Comparison of ENCODE assay signal across 10 cellular contexts in genomic region chr7:108109216-108109908, GRCh38. TPM values are rescaled to one million over a fixed set of nuclear protein-coding genes. Genes with fewer than 3 reads are reported as not detected.
DNase-seq lines count a peak whose midpoint lies in the region; ATAC-seq, FAIRE-seq and TF ChIP-seq lines count a peak whose summit lies in the region.
"Had no signal": no experiment of that assay in that cellular context is flagged by ENCODE, and none has a peak within 500 bp of the region (broad histone marks: within the 10 kb centered on the region; RNA-seq: fewer than 3 reads in every experiment).

No MANE protein-coding gene starts in this region.

- peak in 1 of 2 experiments; percentile 66; a peak in 3 of 4 replicates for TF ChIP-seq RAD21 in K562 (CRISPR knock-in tag; conservative IDR thresholded peaks at IDR 0.05 in 1 of 2, IDR thresholded peaks at IDR 0.05 in 1 of 2)

- H3K9ac ChIP-seq in K562 (ENCODE audit: insufficient read depth in 1 of 2, low read depth in 2 of 2, low read length in 2 of 2), result no peak overlapping the region

- peaks cover 4 to 5% of the 10 kb centered on the region in 2 experiments for H3K4me1 ChIP-seq in K562 (replicated peaks in 1 of 2; ENCODE audit: control insufficient read depth in 2 of 2, insufficient read depth in 2 of 2, low read length in 2 of 2)
- no peaks in the 10 kb centered on the region for H3K4me1 ChIP-seq in suprapubic skin

- no peaks in the 10 kb centered on the region for H3K9me1 ChIP-seq in K562 (ENCODE audit: control insufficient read depth, insufficient read depth, low read length)

- H3K36me3 ChIP-seq in K562 (ENCODE audit: control insufficient read depth, insufficient read depth, low read length), result no peaks in the 10 kb centered on the region
- H3K36me3 ChIP-seq in suprapubic skin, result peaks cover 2% of the 10 kb centered on the region
- H3K36me3 ChIP-seq in H7 (replicated peaks; ENCODE audit: control insufficient read depth, insufficient read depth, low read length), result no peaks in the 10 kb centered on the region

- no peaks in the 10 kb centered on the region for H3K9me3 ChIP-seq in K562 (replicated peaks; ENCODE audit: control insufficient read depth, insufficient read depth, low read depth, low read length)
- H3K9me3 ChIP-seq in suprapubic skin, result no peaks in the 10 kb centered on the region

- H3K27me3 ChIP-seq in K562 (ENCODE audit: control insufficient read depth in 2 of 2, insufficient read depth in 2 of 2, low read length in 2 of 2), result no peaks in the 10 kb centered on the region
- H3K27me3 ChIP-seq in suprapubic skin, result no peaks in the 10 kb centered on the region
- no peaks in the 10 kb centered on the region for H3K27me3 ChIP-seq in H7 (ENCODE audit: control insufficient read depth, insufficient read depth, low read length)

- CTCF ChIA-PET in K562 (lab: Yijun Ruan, JAX; ENCODE audit: low intra/inter-chr PET ratio), result interaction anchor here (0.9 kb wide), 1 partner anchor 37 kb away, joined by 9 read pairs; no protein-coding TSS in a partner anchor

- H3K4me2 ChIP-seq in K562 (ENCODE audit: insufficient read depth, low read length), result no peak overlapping the region

- H3K79me2 ChIP-seq in K562 (ENCODE audit: control insufficient read depth, insufficient read depth, low read length), result no peaks in the 10 kb centered on the region

- peak; percentile 58 for FAIRE-seq in D721Med (lab: Jason Lieb, UNC)
- FAIRE-seq in K562 (lab: Jason Lieb, UNC), result peak; percentile 74

- H3K4me1 Mint-ChIP-seq in naive B cell, result no peaks in the 10 kb centered on the region
- H3K4me1 Mint-ChIP-seq: IgD-negative memory B cell had no signal

- H2AFZ ChIP-seq in K562 (ENCODE audit: low read depth, low read length), result peak overlapping the region; percentile 2; the same call in 1 of the 2 replicates

- intact Hi-C loops in K562 (cut with micrococcal nuclease), result loop anchor here (1.0 kb wide), 1 partner anchor 37 kb away; no protein-coding TSS in a partner anchor

- ATAC-seq in GM18868 (IDR thresholded peaks at IDR 0.05; ENCODE audit: unreplicated experiment) (peak; percentile 71), K562 (peak; percentile 61), naive B cell (ENCODE audit: low read depth in 2 of 2) (peak in 1 of 2 donors; percentile 58)

- POLR2A ChIA-PET in K562 (lab: Yijun Ruan, JAX), result interaction anchor here (0.6 to 0.7 kb wide), 2 partner anchors 80 to 412 kb away, joined by 3 read pairs; no protein-coding TSS in a partner anchor

- peaks cover 0 to 1% (median 0%) of the 10 kb centered on the region in 7 donors for H3K9me3 Mint-ChIP-seq in naive B cell
- H3K9me3 Mint-ChIP-seq: IgD-negative memory B cell; stimulated activated naive CD8-positive, alpha-beta T cell treated with anti-CD3 and anti-CD28 coated beads, Interleukin-15, Interleukin-2, amounts not matched to agents 100 ng/mL and 50 ng/mL, for 24 hours had no signal

- no peak overlapping the region for H3K4me3 Mint-ChIP-seq in naive B cell
- H3K4me3 Mint-ChIP-seq: IgD-negative memory B cell; stimulated activated naive CD8-positive, alpha-beta T cell treated with anti-CD3 and anti-CD28 coated beads, Interleukin-15, Interleukin-2, amounts not matched to agents 100 ng/mL and 50 ng/mL, for 24 hours had no signal

- BruUV-seq in K562 (replicated peaks; lab: Mats Ljungman, UMichigan), result no TSS peak

- H3K27ac ChIP-seq in K562 (ENCODE audit: extremely low read depth, low read depth, low read length), result no peak overlapping the region
- no peak overlapping the region for H3K27ac ChIP-seq in suprapubic skin

- H3K36me3 Mint-ChIP-seq in naive B cell, result no peaks in the 10 kb centered on the region
- H3K36me3 Mint-ChIP-seq: IgD-negative memory B cell had no signal

- in situ Hi-C loops in K562 (cut with MboI), result no loop called here

- DNase-seq in D721Med (ENCODE audit: insufficient read length, low spot score) (no peak), NAMALWA (ENCODE audit: low spot score) (peak; percentile 59), K562 (ENCODE audit: extremely low read depth in 1 of 4, low spot score in 3 of 4) (no peak), naive B cell (peak; percentile 6), suprapubic skin (ENCODE audit: low spot score in 2 of 2) (no peak), H7 (no peak)
- DNase-seq in stimulated activated CD4-positive, alpha-beta T cell treated with anti-CD3 and anti-CD28 coated beads, Interleukin-12 subunit alpha, Interleukin-12 subunit beta, amount 100 ng/mL, for 4 hours, result no peak

- H3K4me3 ChIP-seq in K562, result no peak overlapping the region
- H3K4me3 ChIP-seq in suprapubic skin, result no peak overlapping the region
- H3K4me3 ChIP-seq in H7 (ENCODE audit: insufficient read depth, low read depth, low read length), result no peak overlapping the region

- TF ChIP-seq CTCF in D721Med (IDR thresholded peaks at IDR 0.05; ENCODE audit: insufficient read depth, missing control alignments) (peak; percentile 59), K562 (IDR thresholded peaks at IDR 0.05 in 2 of 3, conservative IDR thresholded peaks at IDR 0.05 in 1 of 3; ENCODE audit: insufficient read depth in 2 of 3, low read depth in 1 of 3, low read length in 3 of 3) (peak; percentile 63 to 81 (median 65)), suprapubic skin (IDR thresholded peaks at IDR 0.05) (no peak)

- TF ChIP-seq POLR2A in K562 (conservative IDR thresholded peaks at IDR 0.05) (no peak), suprapubic skin (IDR thresholded peaks at IDR 0.05) (no peak)

- H3K27ac Mint-ChIP-seq in naive B cell, result peak overlapping the region in 1 of 6 donors; percentile 85
- H3K27ac Mint-ChIP-seq: IgD-negative memory B cell; stimulated activated naive CD8-positive, alpha-beta T cell treated with anti-CD3 and anti-CD28 coated beads, Interleukin-15, Interleukin-2, amounts not matched to agents 100 ng/mL and 50 ng/mL, for 24 hours had no signal

- WGBS in K562 (ENCODE audit: insufficient coverage, low coverage, missing lambda C conversion rate), result 37% methylated on average over 2 of the region's 2 CpGs
- WGBS in suprapubic skin, result 75% methylated on average over 2 of the region's 2 CpGs

- no peak for TF ChIP-seq EP300 in K562 (IDR thresholded peaks at IDR 0.05; ENCODE audit: low read length)
- TF ChIP-seq EP300 in suprapubic skin (IDR thresholded peaks at IDR 0.05), result no peak

- H3K27me3 Mint-ChIP-seq in naive B cell, result peaks cover 0 to 4% (median 0%) of the 10 kb centered on the region in 3 donors
- H3K27me3 Mint-ChIP-seq: stimulated activated naive CD8-positive, alpha-beta T cell treated with anti-CD3 and anti-CD28 coated beads, Interleukin-15, Interleukin-2, amounts not matched to agents 100 ng/mL and 50 ng/mL, for 24 hours had no signal

- H4K20me1 ChIP-seq in K562 (replicated peaks; ENCODE audit: control insufficient read depth, insufficient read depth, low read length), result no peaks in the 10 kb centered on the region

TF ChIP-seq in K562, 482 proteins besides CTCF, POLR2A, EP300 and RAD21:
- no peak for TF ChIP-seq YBX1 (IDR thresholded peaks at IDR 0.05)
- TF ChIP-seq LEF1 (IDR thresholded peaks at IDR 0.05), result peak; percentile 47; the same call in 1 of the 2 replicates
- TF ChIP-seq MBD1 (CRISPR knock-in tag; IDR thresholded peaks at IDR 0.05), result no peak
- 0 out of 4 replicates have a peak, but pooled peaks of 1 of the 2 experiments have one; percentile 61 for TF ChIP-seq MLX (CRISPR knock-in tag; conservative IDR thresholded peaks at IDR 0.05)
- 0 out of 2 replicates have a peak, but pooled peaks have one; percentile 61 for TF ChIP-seq TCF7 (IDR thresholded peaks at IDR 0.05; ENCODE audit: borderline replicate concordance)

RNA-seq across cellular contexts. Expression of gene LAMB4, which starts 20.8 kb away (rescaled TPM):
- total RNA-seq in K562 (2011; cell fraction: chromatin; rRNA removed; ENCODE audit: low replicate concordance), result not detected in 2 replicates
- total RNA-seq in K562 (2011; cell fraction: nucleolus; rRNA removed), result not detected in 2 replicates
- total RNA-seq in K562 (2011; cell fraction: nucleoplasm; rRNA removed), result 0.29 TPM in 1 of 2 replicates, not detected in the other
- total RNA-seq in K562 (2014; rRNA removed), result not detected in 2 replicates
- 0.07 and 0.10 TPM in 2 replicates for total RNA-seq in K562 (2014; rRNA removed; fragmentation: Illumina TruSeq; extraction: Trizol)
- total RNA-seq in K562 (2015; rRNA removed; fragmentation: Illumina TruSeq; extraction: Trizol), result not detected in 2 replicates
- not detected in 2 replicates for total RNA-seq in K562 (2021)
- not detected in 2 replicates for polyA plus RNA-seq in K562 (2011; rRNA removed)
- polyA plus RNA-seq in K562 (2011; cell fraction: cytosol; rRNA removed), result 0.03 TPM in 1 of 2 replicates, not detected in the other
- polyA plus RNA-seq in K562 (2011; cell fraction: nucleus; rRNA removed), result not detected in 2 replicates
- polyA plus RNA-seq in K562 (2012), result 0.09 and 0.18 TPM in 2 replicates
- polyA plus RNA-seq in K562 (2014; fragmentation: Illumina TruSeq; extraction: Trizol), result 0.06 TPM in 1 of 2 replicates, not detected in the other
- under 1 TPM; 0.06 to 0.13 TPM for polyA plus RNA-seq in K562 (2014; fragmentation: Nextera tagmentation; extraction: Ambion mirVana)
- 0.12 TPM in 1 of 2 replicates, not detected in the other for polyA plus RNA-seq in K562 (2014; rRNA removed)
- polyA minus RNA-seq in K562 (2011; rRNA and poly(A)+ RNA removed), result 0.21 TPM in 1 of 2 replicates, not detected in the other
- polyA minus RNA-seq in K562 (2011; cell fraction: cytosol; rRNA and poly(A)+ RNA removed), result not detected in 2 replicates
- polyA minus RNA-seq in K562 (2011; cell fraction: nucleus; rRNA and poly(A)+ RNA removed), result not detected in 2 replicates
- not detected for polyA plus RNA-seq in naive B cell (ENCODE audit: low read depth in 6 of 6)
- 100 to 1,000 TPM; 212 to 642 (median 282) TPM for total RNA-seq in suprapubic skin
- not detected in 2 replicates for total RNA-seq in H7 (2014; rRNA removed; shearing (Covaris generic))
- polyA plus RNA-seq: IgD-negative memory B cell had no signal

Comparison
In these comparisons a context has a peak if more than half of its experiments do, and no peak if none do; other contexts are left out.
1. DNase-seq: peak in NAMALWA (single experiment) and naive B cell (single experiment); none in D721Med (single experiment), K562 (0 of 4), suprapubic skin (0 of 2), stimulated activated CD4-positive, alpha-beta T cell treated with anti-CD3 and anti-CD28 coated beads, Interleukin-12 subunit alpha, Interleukin-12 subunit beta, amount 100 ng/mL, for 4 hours (single experiment) and H7 (single experiment).
2. CTCF ChIP-seq: peak in D721Med (single experiment) and K562 (3 of 3); none in suprapubic skin (0 of 2).
3. RNA of gene LAMB4, which starts 20.8 kb away (total RNA-seq): 212 to 642 TPM in suprapubic skin; 0.07 to 0.29 TPM in K562 and not detected in H7; every median in the first group is over 100 times any median in the second.